19 cellular contexts compared by ENCODE assay signal in genomic region chr17:72271603-72272002, GRCh38.
DNase-seq lines count a peak whose midpoint lies in the region; ATAC-seq, FAIRE-seq and TF ChIP-seq lines count a peak whose summit lies in the region.
"Had no signal": no experiment of that assay in that cellular context is flagged by ENCODE, and none has a peak within 500 bp of the region (broad histone marks: within the 10 kb centered on the region; RNA-seq: fewer than 3 reads in every experiment).

No MANE protein-coding gene starts in this region.

- no peak overlapping the region for H2AK5ac ChIP-seq in IMR-90 (ENCODE audit: low read depth, low read length)

- H2BK120ac ChIP-seq in IMR-90 (ENCODE audit: low read depth, low read length) = no peak overlapping the region

- 93% methylated on average over 1 of the region's 1 CpG for WGBS in A549 (ENCODE audit: missing lambda C conversion rate)
- no CpG with 5 or more reads among the region's 1 CpG for WGBS in IMR-90 (ENCODE audit: extremely low coverage in 2 of 2, insufficient read length in 1 of 2), 2 experiments
- WGBS in K562 (ENCODE audit: insufficient coverage, low coverage, missing lambda C conversion rate) = no CpG with 5 or more reads among the region's 1 CpG
- 79 to 97% (median 95%) methylated on average over 1 of the region's 1 CpG for WGBS in small intestine, 3 donors

- H3K36me3 ChIP-seq in IMR-90 (ENCODE audit: control insufficient read depth, insufficient read depth, low read length) (no peaks in the 10 kb centered on the region), K562 (ENCODE audit: control insufficient read depth, insufficient read depth, low read length) (no peaks in the 10 kb centered on the region), small intestine (ENCODE audit: control insufficient read depth in 2 of 2, insufficient read depth in 2 of 2, low read length in 2 of 2) (no peaks in the 10 kb centered on the region)
- H3K36me3 ChIP-seq: BLaER1 treated with 17β-estradiol and CSF1 and Interleukin-3, amounts not matched to agents 10 nM and 100 nM had no signal

- no peak overlapping the region for H3K56ac ChIP-seq in IMR-90 (ENCODE audit: extremely low read depth, insufficient read depth, low read length)

- no peak for TF ChIP-seq RAD21 in A549 (conservative IDR thresholded peaks at IDR 0.05 in 1 of 2, IDR thresholded peaks at IDR 0.05 in 1 of 2)
- TF ChIP-seq RAD21 in IMR-90 (IDR thresholded peaks at IDR 0.05; ENCODE audit: low read length) = no peak
- no peak for TF ChIP-seq RAD21 in K562 (CRISPR knock-in tag; conservative IDR thresholded peaks at IDR 0.05 in 1 of 2, IDR thresholded peaks at IDR 0.05 in 1 of 2)

- H2AFZ ChIP-seq in IMR-90 (replicated peaks; ENCODE audit: low read length, poor library complexity) (no peak overlapping the region), K562 (ENCODE audit: low read depth, low read length) (no peak overlapping the region)

- H3K23ac ChIP-seq in IMR-90 (ENCODE audit: low read depth, low read length) = no peak overlapping the region

- H3K4me3 ChIP-seq in A549 = no peak overlapping the region
- no peak overlapping the region for H3K4me3 ChIP-seq in IMR-90 (ENCODE audit: insufficient read depth, low read depth, low read length)
- H3K4me3 ChIP-seq in K562 = no peak overlapping the region
- no peak overlapping the region for H3K4me3 ChIP-seq in small intestine (ENCODE audit: low read depth in 1 of 2, low read length in 2 of 2)
- H3K4me3 ChIP-seq: BLaER1 treated with 17β-estradiol and CSF1 and Interleukin-3, amounts not matched to agents 10 nM and 100 nM had no signal

- H4K20me1 ChIP-seq in IMR-90 (ENCODE audit: insufficient read depth, low read length) (no peaks in the 10 kb centered on the region), K562 (replicated peaks; ENCODE audit: control insufficient read depth, insufficient read depth, low read length) (no peaks in the 10 kb centered on the region)
- H4K20me1 ChIP-seq: BLaER1 treated with 17β-estradiol and CSF1 and Interleukin-3, amounts not matched to agents 10 nM and 100 nM had no signal

- no peak overlapping the region for H2AK9ac ChIP-seq in IMR-90 (replicated peaks; ENCODE audit: low read depth, low read length, poor library complexity)

- H3K4me2 ChIP-seq in A549 (no peak overlapping the region), IMR-90 (ENCODE audit: low read depth, low read length) (no peak overlapping the region), K562 (ENCODE audit: insufficient read depth, low read length) (no peak overlapping the region)
- H3K4me2 ChIP-seq: BLaER1 treated with 17β-estradiol and CSF1 and Interleukin-3, amounts not matched to agents 10 nM and 100 nM had no signal

- dilution Hi-C loops in IMR-90 (cut with HindIII; ENCODE audit: low sequenced_read_pairs, unreplicated experiment) = no loop called here

- no peak overlapping the region for H4K8ac ChIP-seq in IMR-90 (ENCODE audit: low read depth in 2 of 2, low read length in 2 of 2)

- ATAC-seq in A549 = no peak
- ATAC-seq in IMR-90 (ENCODE audit: low read depth) = no peak
- no peak for ATAC-seq in K562
- ATAC-seq in HG03520 (IDR thresholded peaks at IDR 0.05; ENCODE audit: unreplicated experiment) = no peak
- ATAC-seq: CD8-positive, alpha-beta T cell had no signal

- H2BK20ac ChIP-seq in IMR-90 (ENCODE audit: low read depth, low read length) = no peak overlapping the region

- in situ Hi-C loops in IMR-90 (cut with MboI; ENCODE audit: low sequenced_read_pairs) = no loop called here
- in situ Hi-C loops in K562 (cut with MboI) = no loop called here

- no peaks in the 10 kb centered on the region for H3K9me3 ChIP-seq in A549
- 0 out of 2 replicates have a peak, but pooled peaks cover 2% of the 10 kb centered on the region for H3K9me3 ChIP-seq in IMR-90 (ENCODE audit: control insufficient read depth, insufficient read depth, low read length)
- no peaks in the 10 kb centered on the region for H3K9me3 ChIP-seq in K562 (replicated peaks; ENCODE audit: control insufficient read depth, insufficient read depth, low read depth, low read length)
- H3K9me3 ChIP-seq in small intestine (ENCODE audit: control insufficient read depth, low read depth) = no peaks in the 10 kb centered on the region
- H3K9me3 ChIP-seq: Caco-2 had no signal

- POLR2A ChIA-PET in A549 (lab: Yijun Ruan, JAX) = no interaction called here
- POLR2A ChIA-PET in IMR-90 (lab: Charles Lee; ENCODE audit: unreplicated experiment) = no interaction called here
- POLR2A ChIA-PET in K562 (lab: Yijun Ruan, JAX) = no interaction called here

- no peak overlapping the region for H3K4ac ChIP-seq in IMR-90 (ENCODE audit: low read depth, low read length)

- H4K5ac ChIP-seq in IMR-90 (ENCODE audit: low read depth, low read length) = no peak overlapping the region

- H3K79me1 ChIP-seq in IMR-90 (ENCODE audit: low read depth in 1 of 2, low read length in 2 of 2) = no peaks in the 10 kb centered on the region

- no peak overlapping the region for H3K18ac ChIP-seq in IMR-90 (ENCODE audit: low read depth, low read length)

- H2BK15ac ChIP-seq in IMR-90 (ENCODE audit: low read depth, low read length) = no peak overlapping the region

- H3K9ac ChIP-seq in IMR-90 (ENCODE audit: low read depth, low read length) (no peak overlapping the region), K562 (ENCODE audit: insufficient read depth in 1 of 2, low read depth in 2 of 2, low read length in 2 of 2) (no peak overlapping the region)
- H3K9ac ChIP-seq: BLaER1 treated with 17β-estradiol and CSF1 and Interleukin-3, amounts not matched to agents 10 nM and 100 nM had no signal

- H2BK5ac ChIP-seq in IMR-90 (ENCODE audit: low read depth, low read length, poor library complexity, severe bottlenecking) = no peak overlapping the region

- TF ChIP-seq EP300 in A549 (IDR thresholded peaks at IDR 0.05) (no peak), K562 (IDR thresholded peaks at IDR 0.05; ENCODE audit: low read length) (no peak)

- no peak overlapping the region for H3K14ac ChIP-seq in IMR-90 (replicated peaks; ENCODE audit: low read depth, low read length)

- H3K27me3 ChIP-seq in IMR-90 (ENCODE audit: control insufficient read depth, insufficient read depth, low read length) = peaks cover 4% of the 10 kb centered on the region
- H3K27me3 ChIP-seq in K562 (ENCODE audit: control insufficient read depth in 2 of 2, insufficient read depth in 2 of 2, low read length in 2 of 2) = no peaks in the 10 kb centered on the region
- H3K27me3 ChIP-seq in small intestine (ENCODE audit: control insufficient read depth in 2 of 2, insufficient read depth in 2 of 2, low read length in 2 of 2) = no peaks in the 10 kb centered on the region
- H3K27me3 ChIP-seq: BLaER1 treated with 17β-estradiol and CSF1 and Interleukin-3, amounts not matched to agents 10 nM and 100 nM had no signal

- CTCF ChIA-PET in A549 (lab: Yijun Ruan, JAX) = interaction anchor here (0.6 kb wide), 1 partner anchor 15 kb away, joined by 3 read pairs; no protein-coding TSS in a partner anchor
- CTCF ChIA-PET in IMR-90 (lab: Yijun Ruan, JAX) = no interaction called here
- CTCF ChIA-PET in K562 (lab: Yijun Ruan, JAX; ENCODE audit: low intra/inter-chr PET ratio) = no interaction called here

- peaks cover 6% of the 10 kb centered on the region; the same call in 2 of the 3 replicates for H3K4me1 ChIP-seq in A549
- H3K4me1 ChIP-seq in IMR-90 (ENCODE audit: control insufficient read depth, insufficient read depth, low read length) = no peaks in the 10 kb centered on the region
- no peaks in the 10 kb centered on the region for H3K4me1 ChIP-seq in K562 (replicated peaks in 1 of 2; ENCODE audit: control insufficient read depth in 2 of 2, insufficient read depth in 2 of 2, low read length in 2 of 2)
- H3K4me1 ChIP-seq in small intestine (ENCODE audit: control insufficient read depth in 2 of 2, insufficient read depth in 1 of 2, low read depth in 1 of 2, low read length in 1 of 2) = no peaks in the 10 kb centered on the region
- H3K4me1 ChIP-seq: BLaER1 treated with 17β-estradiol and CSF1 and Interleukin-3, amounts not matched to agents 10 nM and 100 nM; Caco-2 had no signal

- no peaks in the 10 kb centered on the region for H3K9me1 ChIP-seq in IMR-90 (ENCODE audit: insufficient read depth, low read length)
- H3K9me1 ChIP-seq in K562 (ENCODE audit: control insufficient read depth, insufficient read depth, low read length) = no peaks in the 10 kb centered on the region

- intact Hi-C loops in IMR-90 (cut with micrococcal nuclease) (no loop called here), K562 (cut with micrococcal nuclease) (no loop called here)

- no TSS peak for BruUV-seq in IMR-90 (replicated peaks; lab: Mats Ljungman, UMichigan)
- BruUV-seq in K562 (replicated peaks; lab: Mats Ljungman, UMichigan) = no TSS peak

- H3K27ac ChIP-seq in A549 = no peak overlapping the region
- H3K27ac ChIP-seq in IMR-90 (ENCODE audit: insufficient read depth, low read length) = no peak overlapping the region
- H3K27ac ChIP-seq in K562 (ENCODE audit: extremely low read depth, low read depth, low read length) = no peak overlapping the region
- H3K27ac ChIP-seq in small intestine (ENCODE audit: low read depth in 1 of 2, low read length in 1 of 2) = no peak overlapping the region
- H3K27ac ChIP-seq: BLaER1 treated with 17β-estradiol and CSF1 and Interleukin-3, amounts not matched to agents 10 nM and 100 nM had no signal

- no peak for DNase-seq in A549 (ENCODE audit: low read depth in 1 of 2, low spot score in 1 of 2)
- DNase-seq in IMR-90 = no peak
- DNase-seq in K562 (ENCODE audit: extremely low read depth in 1 of 4, low spot score in 3 of 4) = no peak
- no peak for DNase-seq in small intestine
- DNase-seq: 8988T; AML-193; Caco-2; Calu3; CD4-positive, alpha-beta T cell; CD8-positive, alpha-beta T cell; DMS79 treated with DMSO at 0.1 percent for 48 hours; GF-D8 had no signal

- FAIRE-seq in A549 (lab: Jason Lieb, UNC) (no peak), K562 (lab: Jason Lieb, UNC) (no peak), small intestine (lab: Jason Lieb, UNC) (no peak)
- FAIRE-seq: A204.1, D721Med, G401.6, GM12891, GM19239 had no signal

- TF ChIP-seq CTCF in A549 (IDR thresholded peaks at IDR 0.05) (no peak), IMR-90 (conservative IDR thresholded peaks at IDR 0.05; ENCODE audit: low read depth, low read length) (no peak), K562 (IDR thresholded peaks at IDR 0.05 in 2 of 3, conservative IDR thresholded peaks at IDR 0.05 in 1 of 3; ENCODE audit: insufficient read depth in 2 of 3, low read depth in 1 of 3, low read length in 3 of 3) (no peak)

- H3K79me2 ChIP-seq in K562 (ENCODE audit: control insufficient read depth, insufficient read depth, low read length) = no peaks in the 10 kb centered on the region

- no peak overlapping the region for H4K91ac ChIP-seq in IMR-90 (ENCODE audit: insufficient read depth, low read depth, low read length)

- TF ChIP-seq POLR2A in A549 (IDR thresholded peaks at IDR 0.05; ENCODE audit: low read length) = no peak
- no peak for TF ChIP-seq POLR2A in IMR-90 (IDR thresholded peaks at IDR 0.05; ENCODE audit: low read depth, low read length)
- TF ChIP-seq POLR2A in K562 (conservative IDR thresholded peaks at IDR 0.05) = no peak

TF ChIP-seq in A549, 52 proteins besides CTCF, POLR2A, EP300 and RAD21:
- TF ChIP-seq MAFK (IDR thresholded peaks at IDR 0.05; ENCODE audit: partially characterized antibody) = peak; percentile 57
- no peak for TF ChIP-seq CBX8 (IDR thresholded peaks at IDR 0.05)

TF ChIP-seq in IMR-90, 13 proteins besides CTCF, POLR2A, EP300 and RAD21 (continues in another document):
- no peak for TF ChIP-seq RFX5 (IDR thresholded peaks at IDR 0.05; ENCODE audit: low read depth, low read length)

TF ChIP-seq in K562, 482 proteins besides CTCF, POLR2A, EP300 and RAD21 (continues in another document):
- TF ChIP-seq ZKSCAN8 (CRISPR knock-in tag; IDR thresholded peaks at IDR 0.05) = no peak

Comparison
In these comparisons a context has a peak if more than half of its experiments do, and no peak if none do; other contexts are left out.
1. Of the 35 proteins assayed by ChIP-seq in both K562 and A549: peak only in K562: none; only in A549: MAFK; in both: none; in neither: 34.